ENCODE assay signal across 28 cellular contexts in the genomic region with DNA sequence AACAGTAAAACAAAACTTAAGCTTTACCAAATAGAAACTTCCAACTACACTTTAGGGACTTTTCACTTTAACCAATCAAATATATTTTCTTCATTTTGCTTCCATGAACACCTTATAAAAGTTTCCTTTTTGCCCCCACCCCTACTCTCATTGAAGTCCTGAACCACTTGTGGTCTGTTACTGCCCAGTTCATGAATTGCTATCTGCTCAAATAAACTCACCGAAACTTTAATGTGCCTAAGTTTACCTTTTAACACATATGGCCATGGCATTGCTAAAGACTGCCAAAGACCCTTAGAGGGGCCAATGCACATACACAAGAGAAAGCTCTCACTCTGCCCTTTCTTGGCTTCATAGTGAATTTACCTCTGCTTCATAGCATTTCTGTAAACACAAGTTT.
DNase-seq lines count a peak whose midpoint lies in the region; ATAC-seq and TF ChIP-seq lines count a peak whose summit lies in the region.
"Had no signal": no experiment of that assay in that cellular context is flagged by ENCODE, and none has a peak within 500 bp of the region (broad histone marks: within the 10 kb centered on the region; RNA-seq: fewer than 3 reads in every experiment).

No MANE protein-coding gene starts in this region.

- TF ChIP-seq CTCF in HEK293 (tag by site-specific recombination; IDR thresholded peaks at IDR 0.05) (no peak), neural cell (IDR thresholded peaks at IDR 0.05; ENCODE audit: poor library complexity, severe bottlenecking) (no peak)

- H3K36me3 ChIP-seq in HEK293 (ENCODE audit: control insufficient read depth in 2 of 2, insufficient read depth in 1 of 2, low read length in 2 of 2) (no peaks in the 10 kb centered on the region), neural cell (ENCODE audit: insufficient read depth, low read length) (no peaks in the 10 kb centered on the region)
- H3K36me3 ChIP-seq: BE2C; BLaER1; BLaER1 treated with 17β-estradiol and CSF1 and Interleukin-3, amounts not matched to agents 10 nM and 100 nM had no signal

- H3K79me2 ChIP-seq in neural cell (replicated peaks; ENCODE audit: insufficient read depth, low read length): no peaks in the 10 kb centered on the region

- DNase-seq in amygdala (lab: John Stamatoyannopoulos, UW): no peak
- DNase-seq: 8988T; ACHN; AML-193; BE2C; C1 segment of cervical spinal cord; Caco-2; Calu3; CD4-positive, alpha-beta memory T cell; CD4-positive, alpha-beta T cell; CD4-positive, CD25-positive, alpha-beta regulatory T cell; CD8-positive, alpha-beta memory T cell; CD8-positive, alpha-beta T cell; COR-L47; DMS 273 treated with DMSO at 0.1 percent for 48 hours; DMS153; DMS53; DMS79; DMS79 treated with DMSO at 0.1 percent for 48 hours; DND-41 had no signal

- H3K9ac ChIP-seq in neural cell (ENCODE audit: low read length): no peak overlapping the region
- H3K9ac ChIP-seq: BLaER1; BLaER1 treated with 17β-estradiol and CSF1 and Interleukin-3, amounts not matched to agents 10 nM and 100 nM had no signal

- H3K4me3 ChIP-seq in HEK293 (ENCODE audit: low read depth, low read length): no peak overlapping the region
- no peak overlapping the region for H3K4me3 ChIP-seq in neural cell (ENCODE audit: low read length)
- H3K4me3 ChIP-seq: A549; BLaER1; BLaER1 treated with 17β-estradiol and CSF1 and Interleukin-3, amounts not matched to agents 10 nM and 100 nM had no signal

- peak overlapping the region; percentile 2 for H3K4me2 ChIP-seq in neural cell (ENCODE audit: low read length)
- H3K4me2 ChIP-seq: A549; BLaER1; BLaER1 treated with 17β-estradiol and CSF1 and Interleukin-3, amounts not matched to agents 10 nM and 100 nM had no signal

- H3K9me2 ChIP-seq in neural cell (ENCODE audit: insufficient read depth, low read length): no peaks in the 10 kb centered on the region

- no peaks in the 10 kb centered on the region for H4K20me1 ChIP-seq in neural cell (ENCODE audit: insufficient read depth)
- H4K20me1 ChIP-seq: BLaER1; BLaER1 treated with 17β-estradiol and CSF1 and Interleukin-3, amounts not matched to agents 10 nM and 100 nM had no signal

- CTCF ChIA-PET in HEK293 (lab: Yijun Ruan, JAX): no interaction called here

- POLR2A ChIA-PET in HEK293 (lab: Yijun Ruan, JAX): no interaction called here

- H3K4me1 ChIP-seq in HEK293 (ENCODE audit: control insufficient read depth, insufficient read depth, low read length): no peaks in the 10 kb centered on the region
- H3K4me1 ChIP-seq: BE2C, Caco-2 had no signal

- H3F3A ChIP-seq in neural cell (ENCODE audit: insufficient read depth, low read length, poor library complexity, severe bottlenecking): no peaks in the 10 kb centered on the region

- H3K27ac ChIP-seq in HEK293 (ENCODE audit: extremely low read depth, low read depth, low read length) (no peak overlapping the region), neural cell (ENCODE audit: low read length) (peak overlapping the region; percentile 74)
- H3K27ac ChIP-seq: 22Rv1; A549; BLaER1; BLaER1 treated with 17β-estradiol and CSF1 and Interleukin-3, amounts not matched to agents 10 nM and 100 nM; C4-2B had no signal

- no peak for TF ChIP-seq EP300 in neural cell (conservative IDR thresholded peaks at IDR 0.05; ENCODE audit: poor library complexity, severe bottlenecking)

- no peak for TF ChIP-seq RAD21 in neural cell (conservative IDR thresholded peaks at IDR 0.05)

- no peaks in the 10 kb centered on the region for H3K9me3 ChIP-seq in HEK293 (ENCODE audit: control insufficient read depth, insufficient read depth, low read depth, low read length)
- no peaks in the 10 kb centered on the region for H3K9me3 ChIP-seq in neural cell (ENCODE audit: low read length)
- H3K9me3 ChIP-seq: A549; BE2C; BLaER1; BLaER1 treated with 17β-estradiol and CSF1 and Interleukin-3, amounts not matched to agents 10 nM and 100 nM; Caco-2 had no signal

- ATAC-seq in GM18502 (IDR thresholded peaks at IDR 0.05; ENCODE audit: poor library complexity, unreplicated experiment): no peak
- ATAC-seq: A549; CD8-positive, alpha-beta T cell had no signal

- no peaks in the 10 kb centered on the region for H3K27me3 ChIP-seq in neural cell (ENCODE audit: insufficient read depth, low read depth, low read length)
- H3K27me3 ChIP-seq: BE2C; BLaER1; BLaER1 treated with 17β-estradiol and CSF1 and Interleukin-3, amounts not matched to agents 10 nM and 100 nM had no signal

- no peak overlapping the region for H2AFZ ChIP-seq in neural cell (ENCODE audit: low read depth, low read length)

TF ChIP-seq in HEK293, 187 proteins besides CTCF, POLR2A, EP300 and RAD21:
- TF ChIP-seq ZBTB8A (tag by site-specific recombination; IDR thresholded peaks at IDR 0.05): no peak
- peak; percentile 91 for TF ChIP-seq ZNF549 (tag by site-specific recombination; IDR thresholded peaks at IDR 0.05)

TF ChIP-seq in neural cell, 6 proteins besides CTCF, POLR2A, EP300 and RAD21:
- TF ChIP-seq, protein P1, sequence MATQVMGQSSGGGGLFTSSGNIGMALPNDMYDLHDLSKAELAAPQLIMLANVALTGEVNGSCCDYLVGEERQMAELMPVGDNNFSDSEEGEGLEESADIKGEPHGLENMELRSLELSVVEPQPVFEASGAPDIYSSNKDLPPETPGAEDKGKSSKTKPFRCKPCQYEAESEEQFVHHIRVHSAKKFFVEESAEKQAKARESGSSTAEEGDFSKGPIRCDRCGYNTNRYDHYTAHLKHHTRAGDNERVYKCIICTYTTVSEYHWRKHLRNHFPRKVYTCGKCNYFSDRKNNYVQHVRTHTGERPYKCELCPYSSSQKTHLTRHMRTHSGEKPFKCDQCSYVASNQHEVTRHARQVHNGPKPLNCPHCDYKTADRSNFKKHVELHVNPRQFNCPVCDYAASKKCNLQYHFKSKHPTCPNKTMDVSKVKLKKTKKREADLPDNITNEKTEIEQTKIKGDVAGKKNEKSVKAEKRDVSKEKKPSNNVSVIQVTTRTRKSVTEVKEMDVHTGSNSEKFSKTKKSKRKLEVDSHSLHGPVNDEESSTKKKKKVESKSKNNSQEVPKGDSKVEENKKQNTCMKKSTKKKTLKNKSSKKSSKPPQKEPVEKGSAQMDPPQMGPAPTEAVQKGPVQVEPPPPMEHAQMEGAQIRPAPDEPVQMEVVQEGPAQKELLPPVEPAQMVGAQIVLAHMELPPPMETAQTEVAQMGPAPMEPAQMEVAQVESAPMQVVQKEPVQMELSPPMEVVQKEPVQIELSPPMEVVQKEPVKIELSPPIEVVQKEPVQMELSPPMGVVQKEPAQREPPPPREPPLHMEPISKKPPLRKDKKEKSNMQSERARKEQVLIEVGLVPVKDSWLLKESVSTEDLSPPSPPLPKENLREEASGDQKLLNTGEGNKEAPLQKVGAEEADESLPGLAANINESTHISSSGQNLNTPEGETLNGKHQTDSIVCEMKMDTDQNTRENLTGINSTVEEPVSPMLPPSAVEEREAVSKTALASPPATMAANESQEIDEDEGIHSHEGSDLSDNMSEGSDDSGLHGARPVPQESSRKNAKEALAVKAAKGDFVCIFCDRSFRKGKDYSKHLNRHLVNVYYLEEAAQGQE (IDR thresholded peaks at IDR 0.05; ENCODE audit: borderline replicate concordance): no peak
- TF ChIP-seq SMC3 (conservative IDR thresholded peaks at IDR 0.05; ENCODE audit: poor library complexity) (no peak), POLR2AphosphoS5 (IDR thresholded peaks at IDR 0.05) (no peak), MXI1 (conservative IDR thresholded peaks at IDR 0.05; ENCODE audit: poor library complexity, severe bottlenecking) (no peak), EZH2 (IDR thresholded peaks at IDR 0.05; ENCODE audit: borderline replicate concordance, insufficient read depth, low read length, poor library complexity, severe bottlenecking) (no peak), TAF1 (IDR thresholded peaks at IDR 0.05; ENCODE audit: low read depth) (no peak)
